ENCODE assay signal across 8 cellular contexts in the genomic region with DNA sequence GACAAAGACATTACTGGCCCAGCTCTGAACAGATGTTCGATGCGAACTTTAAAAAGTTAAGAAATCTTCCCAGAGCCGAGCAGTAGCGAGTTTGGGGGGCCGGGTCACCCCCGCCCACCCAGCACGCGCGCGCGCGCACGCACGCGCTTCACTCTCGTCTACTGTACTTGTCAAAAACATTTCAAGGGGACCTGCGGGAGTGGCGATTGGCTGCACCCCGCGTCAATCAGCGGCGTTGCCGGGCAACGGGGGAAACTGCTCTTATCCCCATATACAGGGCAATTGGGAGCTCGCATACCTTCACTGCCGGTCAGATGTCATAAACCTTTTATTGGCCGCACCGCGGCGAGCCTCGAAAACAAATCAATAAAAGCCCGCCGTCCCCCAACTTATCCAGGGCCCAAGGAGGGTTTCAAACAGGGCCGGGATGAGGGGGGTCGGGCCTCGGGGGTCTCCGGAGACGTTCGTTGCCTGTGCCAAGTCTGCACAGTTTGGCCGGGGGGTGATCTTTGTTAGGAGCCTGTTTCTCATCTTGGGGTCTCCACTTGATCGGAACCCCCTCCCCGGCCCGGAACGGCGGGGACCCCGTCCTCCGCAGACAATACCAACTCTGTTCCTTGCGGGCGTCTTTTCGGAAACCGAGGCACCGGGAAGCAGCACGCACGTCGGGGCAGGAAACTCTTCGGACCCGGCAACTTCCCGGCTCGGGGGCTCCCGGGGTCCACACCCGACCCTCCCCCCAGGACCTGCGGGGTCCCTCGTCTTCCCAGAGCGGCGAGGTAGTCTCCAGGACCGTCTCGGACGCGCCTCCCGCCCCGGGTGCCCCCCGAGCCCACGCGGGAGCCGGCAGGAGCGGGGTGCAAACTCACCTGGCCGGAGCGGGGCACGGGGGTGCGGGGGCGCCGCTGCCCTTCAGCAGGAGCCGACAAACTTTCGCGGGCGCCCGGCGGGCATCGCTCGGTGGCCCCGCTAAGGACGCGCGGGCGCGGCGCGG. TPM values are rescaled to one million over a fixed set of nuclear protein-coding genes. Genes with fewer than 3 reads are reported as not detected.
DNase-seq lines count a peak whose midpoint lies in the region; ATAC-seq and TF ChIP-seq lines count a peak whose summit lies in the region.

No MANE protein-coding gene starts in this region.

- peaks cover 29% of the 10 kb centered on the region for H3K36me3 ChIP-seq in mesodermal cell (ENCODE audit: control insufficient read depth, insufficient read depth, low read length)

- H3K36me3 Mint-ChIP-seq in endothelial cell (ENCODE audit: low read depth, unreplicated experiment): peaks cover 23% of the 10 kb centered on the region

- no peaks in the 10 kb centered on the region for H3K9me3 Mint-ChIP-seq in endothelial cell (ENCODE audit: unreplicated experiment)

- peaks cover 9% of the 10 kb centered on the region for H3K4me1 ChIP-seq in mesodermal cell (ENCODE audit: control insufficient read depth, insufficient read depth, low read length, poor library complexity, severe bottlenecking)

- no peaks in the 10 kb centered on the region for H3K9me3 ChIP-seq in mesodermal cell (ENCODE audit: control insufficient read depth, low read length)

- peak; percentile 80 for ATAC-seq in GM21367 (IDR thresholded peaks at IDR 0.05; ENCODE audit: unreplicated experiment)

- WGBS in mesodermal cell (ENCODE audit: insufficient coverage in 2 of 2), 2 experiments: 0 to 1% methylated on average over 76 to 77 of the region's 98 CpGs

- H3K27ac ChIP-seq in mesodermal cell (ENCODE audit: low read depth, low read length, severe bottlenecking): peak overlapping the region; percentile 78

- peaks cover 21% of the 10 kb centered on the region for H3K27me3 Mint-ChIP-seq in endothelial cell (ENCODE audit: unreplicated experiment)

- peak overlapping the region; percentile 77 for H3K4me3 ChIP-seq in mesodermal cell (ENCODE audit: extremely low read depth, insufficient read depth, low read length, poor library complexity, severe bottlenecking)

- peak; percentile 97 for DNase-seq in COLO668 (lab: John Stamatoyannopoulos, UW; ENCODE audit: unreplicated experiment)
- DNase-seq in HT1080 (ENCODE audit: low read depth): peak; percentile 99
- peak; percentile 85 for DNase-seq in NOMO-1 treated with dmso at 0.1 percent for 144 hours (lab: John Stamatoyannopoulos, UW; ENCODE audit: unreplicated experiment)
- peak; percentile 100 for DNase-seq in activated CD8-positive, alpha-beta memory T cell treated with anti-CD3 and anti-CD28 coated beads, Interleukin-2, amount 50 U/mL, for 4 hours
- peak; percentile 95 for DNase-seq in endothelial cell (ENCODE audit: low spot score)
- DNase-seq in stimulated activated CD8-positive, alpha-beta memory T cell treated with anti-CD3 and anti-CD28 coated beads, Interleukin-15, amount 100 ng/mL, for 24 hours (ENCODE audit: low read depth): peak; percentile 98

- H3K4me1 Mint-ChIP-seq in endothelial cell (ENCODE audit: unreplicated experiment): peaks cover 39% of the 10 kb centered on the region

- TF ChIP-seq CTCF in endothelial cell (IDR thresholded peaks at IDR 0.05; ENCODE audit: unreplicated experiment): no peak

- H3K27ac Mint-ChIP-seq in endothelial cell (ENCODE audit: unreplicated experiment): peak overlapping the region; percentile 94

- H3K4me3 Mint-ChIP-seq in endothelial cell (ENCODE audit: unreplicated experiment): peak overlapping the region; percentile 96

RNA-seq across cellular contexts. Expression of a gene that starts 0.7 kb away (rescaled TPM):
- 13.9 and 15.6 TPM in 2 replicates for total RNA-seq in HT1080 (2014; rRNA removed; shearing (Covaris generic))
- polyA plus RNA-seq in HT1080 (2015; cell fraction: cytosol; rRNA removed): 5.5 and 7.7 TPM in 2 replicates
- 3.0 and 3.9 TPM in 2 replicates for polyA plus RNA-seq in HT1080 (2015; cell fraction: nucleus; rRNA removed)
- total RNA-seq in endothelial cell (ENCODE audit: unreplicated experiment): 108 TPM
- 43.1 TPM for polyA plus RNA-seq in mesodermal cell (2013, experiment 1 of 2)
- polyA plus RNA-seq in mesodermal cell (2013, experiment 2 of 2): 34.7 TPM

Comparison
In these comparisons a context has a peak if more than half of its experiments do, and no peak if none do; other contexts are left out.
1. Peak in every context shown above with its lines: DNase-seq, ATAC-seq, H3K4me3 ChIP-seq and H3K27ac ChIP-seq.